15 cellular contexts compared by ENCODE assay signal in the genomic region with DNA sequence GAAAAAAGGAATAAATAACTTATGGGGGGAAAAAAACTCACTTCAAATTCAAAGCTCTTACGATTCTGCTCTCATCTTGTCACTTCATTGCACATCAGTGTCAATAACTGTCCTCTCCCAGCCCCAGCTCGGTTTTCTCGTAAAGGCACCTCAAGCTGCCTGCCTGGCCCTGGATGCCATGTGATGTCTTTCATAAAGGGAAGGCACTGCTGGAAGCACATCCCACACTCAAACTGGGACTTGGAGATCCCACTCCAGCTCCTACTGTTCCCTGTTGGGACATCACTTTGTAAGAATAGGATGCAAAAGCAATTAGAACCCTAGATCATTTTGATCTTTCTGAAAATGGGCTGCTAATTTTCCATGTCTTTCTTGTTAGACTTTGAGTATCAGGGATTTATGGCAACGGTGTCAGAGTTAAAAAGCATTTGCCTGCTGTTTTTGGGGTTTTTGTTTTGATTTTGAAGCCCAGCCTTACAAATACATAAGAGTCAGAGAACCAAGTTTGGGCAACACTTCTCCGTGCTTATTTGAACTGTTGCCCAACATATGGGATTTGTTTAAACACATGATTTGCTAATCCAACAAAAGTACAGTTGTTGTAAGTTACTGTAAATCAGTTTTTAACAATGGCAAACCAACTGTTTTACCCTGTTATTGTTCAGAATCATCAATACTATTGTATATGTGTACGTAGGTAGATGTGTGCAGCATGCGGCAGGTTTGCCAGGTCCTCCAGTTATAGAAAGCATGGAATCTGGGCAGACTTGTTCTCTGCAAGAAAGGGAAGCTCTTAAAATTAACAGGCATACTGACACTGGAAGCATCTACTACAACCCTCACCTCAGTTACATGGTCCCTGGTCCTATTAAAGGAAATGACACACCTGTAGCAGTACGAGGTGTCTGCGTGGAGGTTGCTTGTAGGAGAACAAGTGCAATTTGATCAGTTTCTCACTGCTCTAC. TPM values are rescaled to one million over a fixed set of nuclear protein-coding genes. Genes with fewer than 3 reads are reported as not detected.
A peak's percentile ranks its signal among the peaks of the same experiment; 100 is the strongest.
DNase-seq lines count a peak whose midpoint lies in the region; ATAC-seq and TF ChIP-seq lines count a peak whose summit lies in the region.
"Had no signal": no experiment of that assay in that cellular context is flagged by ENCODE, and none has a peak within 500 bp of the region (broad histone marks: within the 10 kb centered on the region; RNA-seq: fewer than 3 reads in every experiment).

No MANE protein-coding gene starts in this region.

- H3F3A ChIP-seq in MM.1S (ENCODE audit: insufficient read depth, low read length) = peaks cover 27% of the 10 kb centered on the region

- H2AFZ ChIP-seq in hepatocyte (no peak overlapping the region), MM.1S (ENCODE audit: low read length) (no peak overlapping the region)

- peak; percentile 56 for DNase-seq in AG04450 (ENCODE audit: low read depth, low spot score)
- DNase-seq in CD8-positive, alpha-beta T cell = no peak
- peak; percentile 24 for DNase-seq in astrocyte of the cerebellum (ENCODE audit: low read depth)
- DNase-seq in hepatocyte (ENCODE audit: low spot score) = no peak
- DNase-seq in T-helper 2 cell = no peak
- DNase-seq in midbrain (lab: John Stamatoyannopoulos, UW) = no peak
- no peak for DNase-seq in MM.1S
- DNase-seq in activated T-helper 1 cell treated with anti-CD3 and anti-CD28 coated beads, Interleukin-12 subunit alpha, Interleukin-12 subunit beta, Interleukin-2, Interleukin-4 antibody, amounts not matched to agents 30 ng/mL and 10 ng/mL and 1 ng/mL, durations not matched to agents 14 hours and 24 hours and 36 hours (ENCODE audit: low spot score) = no peak
- DNase-seq: activated gamma-delta T cell treated with Interleukin-2 at 50 U/mL for 16 hours, body of pancreas, mesendoderm, OCI-M1, WERI-Rb-1 had no signal

- TF ChIP-seq CTCF in AG04450 (IDR thresholded peaks at IDR 0.05; ENCODE audit: low read depth, low read length) = no peak
- TF ChIP-seq CTCF in CD8-positive, alpha-beta T cell (IDR thresholded peaks at IDR 0.05) = no peak
- TF ChIP-seq CTCF in astrocyte of the cerebellum (IDR thresholded peaks at IDR 0.05; ENCODE audit: low read depth, low read length, missing control alignments) = no peak
- TF ChIP-seq CTCF in hepatocyte (IDR thresholded peaks at IDR 0.05; ENCODE audit: poor library complexity) = no peak
- TF ChIP-seq CTCF in MM.1S (IDR thresholded peaks at IDR 0.05; ENCODE audit: low read length) = no peak

- peaks cover 36% of the 10 kb centered on the region for H3K4me1 Mint-ChIP-seq in CD8-positive, alpha-beta T cell (ENCODE audit: low read depth)
- H3K4me1 Mint-ChIP-seq in activated T-helper 1 cell treated with anti-CD3 and anti-CD28 coated beads, Interleukin-12 subunit alpha, Interleukin-12 subunit beta, Interleukin-2, Interleukin-4 antibody, amounts not matched to agents 30 ng/mL and 10 ng/mL and 1 ng/mL, durations not matched to agents 14 hours and 24 hours and 36 hours (ENCODE audit: low read depth) = peaks cover 18% of the 10 kb centered on the region

- peaks cover 60% of the 10 kb centered on the region for H3K36me3 Mint-ChIP-seq in CD8-positive, alpha-beta T cell
- H3K36me3 Mint-ChIP-seq in activated T-helper 1 cell treated with anti-CD3 and anti-CD28 coated beads, Interleukin-12 subunit alpha, Interleukin-12 subunit beta, Interleukin-2, Interleukin-4 antibody, amounts not matched to agents 30 ng/mL and 10 ng/mL and 1 ng/mL, durations not matched to agents 14 hours and 24 hours and 36 hours (ENCODE audit: low read depth) = peaks cover 35% of the 10 kb centered on the region

- peak overlapping the region; percentile 60 for H3K27ac Mint-ChIP-seq in CD8-positive, alpha-beta T cell
- no peak overlapping the region for H3K27ac Mint-ChIP-seq in activated T-helper 1 cell treated with anti-CD3 and anti-CD28 coated beads, Interleukin-12 subunit alpha, Interleukin-12 subunit beta, Interleukin-2, Interleukin-4 antibody, amounts not matched to agents 30 ng/mL and 10 ng/mL and 1 ng/mL, durations not matched to agents 14 hours and 24 hours and 36 hours
- H3K27ac Mint-ChIP-seq: stimulated activated effector memory CD8-positive, alpha-beta T cell treated with anti-CD3 and anti-CD28 coated beads, Interleukin-12 subunit alpha, Interleukin-12 subunit beta, amount 100 ng/mL, for 72 hours had no signal

- no peaks in the 10 kb centered on the region for H3K27me3 Mint-ChIP-seq in CD8-positive, alpha-beta T cell (ENCODE audit: low read depth)
- H3K27me3 Mint-ChIP-seq in activated T-helper 1 cell treated with anti-CD3 and anti-CD28 coated beads, Interleukin-12 subunit alpha, Interleukin-12 subunit beta, Interleukin-2, Interleukin-4 antibody, amounts not matched to agents 30 ng/mL and 10 ng/mL and 1 ng/mL, durations not matched to agents 14 hours and 24 hours and 36 hours (ENCODE audit: insufficient read depth) = no peaks in the 10 kb centered on the region

- H3K9me3 ChIP-seq in AG04450 (ENCODE audit: control insufficient read depth, insufficient read depth, low read length) (no peaks in the 10 kb centered on the region), hepatocyte (ENCODE audit: low read depth) (no peaks in the 10 kb centered on the region), MM.1S (replicated peaks; ENCODE audit: insufficient read depth, low read length) (no peaks in the 10 kb centered on the region)
- H3K9me3 ChIP-seq in CD8-positive, alpha-beta T cell (ENCODE audit: low read length) = no peaks in the 10 kb centered on the region
- H3K9me3 ChIP-seq: body of pancreas had no signal

- H3K9me3 Mint-ChIP-seq in CD8-positive, alpha-beta T cell = no peaks in the 10 kb centered on the region
- no peaks in the 10 kb centered on the region for H3K9me3 Mint-ChIP-seq in activated T-helper 1 cell treated with anti-CD3 and anti-CD28 coated beads, Interleukin-12 subunit alpha, Interleukin-12 subunit beta, Interleukin-2, Interleukin-4 antibody, amounts not matched to agents 30 ng/mL and 10 ng/mL and 1 ng/mL, durations not matched to agents 14 hours and 24 hours and 36 hours
- H3K9me3 Mint-ChIP-seq: CD14-positive monocyte; stimulated activated effector memory CD8-positive, alpha-beta T cell treated with anti-CD3 and anti-CD28 coated beads, Interleukin-12 subunit alpha, Interleukin-12 subunit beta, amount 100 ng/mL, for 72 hours had no signal

- peak overlapping the region; percentile 63 for H3K27ac ChIP-seq in AG04450 (ENCODE audit: low read depth, low read length)
- H3K27ac ChIP-seq in CD8-positive, alpha-beta T cell (ENCODE audit: low read depth, low read length) = no peak overlapping the region
- no peak overlapping the region for H3K27ac ChIP-seq in hepatocyte
- no peak overlapping the region for H3K27ac ChIP-seq in MM.1S (ENCODE audit: low read length)
- H3K27ac ChIP-seq: body of pancreas, WERI-Rb-1 had no signal

- H3K27me3 ChIP-seq in AG04450 (ENCODE audit: control insufficient read depth, insufficient read depth, low read length) (no peaks in the 10 kb centered on the region), hepatocyte (no peaks in the 10 kb centered on the region), MM.1S (replicated peaks; ENCODE audit: insufficient read depth, low read length) (no peaks in the 10 kb centered on the region)
- no peaks in the 10 kb centered on the region for H3K27me3 ChIP-seq in CD8-positive, alpha-beta T cell (ENCODE audit: insufficient read depth, low read length)
- H3K27me3 ChIP-seq: body of pancreas had no signal

- no peak overlapping the region for H3K4me3 Mint-ChIP-seq in CD8-positive, alpha-beta T cell
- no peak overlapping the region for H3K4me3 Mint-ChIP-seq in activated T-helper 1 cell treated with anti-CD3 and anti-CD28 coated beads, Interleukin-12 subunit alpha, Interleukin-12 subunit beta, Interleukin-2, Interleukin-4 antibody, amounts not matched to agents 30 ng/mL and 10 ng/mL and 1 ng/mL, durations not matched to agents 14 hours and 24 hours and 36 hours
- H3K4me3 Mint-ChIP-seq: CD14-positive monocyte; stimulated activated effector memory CD8-positive, alpha-beta T cell treated with anti-CD3 and anti-CD28 coated beads, Interleukin-12 subunit alpha, Interleukin-12 subunit beta, amount 100 ng/mL, for 72 hours had no signal

- H3K36me3 ChIP-seq in CD8-positive, alpha-beta T cell (ENCODE audit: insufficient read depth, low read length) = peaks cover 28% of the 10 kb centered on the region
- H3K36me3 ChIP-seq in hepatocyte (replicated peaks; ENCODE audit: insufficient read depth, low read depth) (no peaks in the 10 kb centered on the region), MM.1S (replicated peaks; ENCODE audit: insufficient read depth, low read length) (peaks cover 13% of the 10 kb centered on the region; the same call in 1 of the 2 replicates)

- in situ Hi-C loops in astrocyte of the cerebellum (cut with HindIII; ENCODE audit: low sequenced_read_pairs) = no loop called here

- H3K9me2 ChIP-seq in hepatocyte (replicated peaks; ENCODE audit: insufficient read depth) (no peaks in the 10 kb centered on the region), MM.1S (replicated peaks; ENCODE audit: insufficient read depth, low read length) (no peaks in the 10 kb centered on the region)

- POLR2A ChIA-PET in AG04450 (lab: Yijun Ruan, JAX) = interaction anchor here (0.9 to 1.5 kb wide), 3 partner anchors 12 to 234 kb away, joined by 4 to 7 read pairs (median 6); a partner anchor contains a TSS
- POLR2A ChIA-PET in CD8-positive, alpha-beta T cell (lab: Charles Lee) = interaction anchor here (0.6 to 1.7 kb wide), 2 partner anchors 44 to 71 kb away, joined by 3 read pairs; no protein-coding TSS in a partner anchor

- H3K4me3 ChIP-seq in AG04450 (ENCODE audit: low read depth, low read length) (no peak overlapping the region), astrocyte of the cerebellum (ENCODE audit: low read depth, low read length) (no peak overlapping the region), hepatocyte (no peak overlapping the region), MM.1S (ENCODE audit: low read length) (no peak overlapping the region)
- no peak overlapping the region for H3K4me3 ChIP-seq in CD8-positive, alpha-beta T cell (ENCODE audit: low read depth, low read length)
- H3K4me3 ChIP-seq: body of pancreas had no signal

- H4K20me1 ChIP-seq in hepatocyte (ENCODE audit: insufficient read depth, poor library complexity, severe bottlenecking) (peaks cover 33% of the 10 kb centered on the region), MM.1S (ENCODE audit: insufficient read depth, low read length) (no peaks in the 10 kb centered on the region)

- ATAC-seq in CD8-positive, alpha-beta T cell = no peak
- ATAC-seq: body of pancreas; stimulated activated effector memory CD8-positive, alpha-beta T cell treated with anti-CD3 and anti-CD28 coated beads, Interleukin-12 subunit alpha, Interleukin-12 subunit beta, amount 100 ng/mL, for 72 hours had no signal

- WGBS in hepatocyte (ENCODE audit: low lambda C conversion rate, missing lambda C conversion rate) = 58% methylated on average over 9 of the region's 9 CpGs

- H3K4me2 ChIP-seq in hepatocyte (peak overlapping the region; percentile 13), MM.1S (ENCODE audit: low read depth, low read length) (no peak overlapping the region)

- H3K79me2 ChIP-seq in hepatocyte (peaks cover 51% of the 10 kb centered on the region), MM.1S (ENCODE audit: low read length) (peaks cover 61% of the 10 kb centered on the region)

- no peak overlapping the region for H3K9ac ChIP-seq in MM.1S (ENCODE audit: low read length)

- peaks cover 26% of the 10 kb centered on the region for H3K4me1 ChIP-seq in CD8-positive, alpha-beta T cell (ENCODE audit: insufficient read depth, low read length)
- H3K4me1 ChIP-seq in hepatocyte (ENCODE audit: insufficient read depth) (peaks cover 29% of the 10 kb centered on the region), MM.1S (ENCODE audit: low read length) (peaks cover 18% of the 10 kb centered on the region)

- CTCF ChIA-PET in AG04450 (lab: Charles Lee) = interaction anchor here (0.5 to 3.9 kb wide), 7 partner anchors 12 to 118 kb away, joined by 3 to 35 read pairs (median 3); no protein-coding TSS in a partner anchor
- CTCF ChIA-PET in CD8-positive, alpha-beta T cell (lab: Charles Lee) = interaction anchor here (0.6 to 13.6 kb wide), 5 partner anchors 10 to 24 kb away, joined by 3 to 92 read pairs (median 8); a partner anchor contains a TSS

- intact Hi-C loops in CD8-positive, alpha-beta T cell (cut with DNase I, micrococcal nuclease) = no loop called here
- intact Hi-C loops in activated T-helper 1 cell treated with anti-CD3 and anti-CD28 coated beads, Interleukin-12 subunit alpha, Interleukin-12 subunit beta, Interleukin-2, Interleukin-4 antibody, amounts not matched to agents 30 ng/mL and 10 ng/mL and 1 ng/mL, durations not matched to agents 14 hours and 24 hours and 36 hours (cut with micrococcal nuclease) = no loop called here

RNA-seq across cellular contexts. Expression of a gene that starts 20.6 kb away (rescaled TPM):
- polyA plus RNA-seq in AG04450 (2011; rRNA removed) (9.9 and 10.1 TPM in 2 replicates), hepatocyte (13.8 and 15.0 TPM in 2 replicates)
- polyA minus RNA-seq in AG04450 (2011; rRNA and poly(A)+ RNA removed) = 12.4 and 20.5 TPM in 2 replicates
- 10 to 100 TPM; 47.5 to 48.8 TPM for total RNA-seq in CD8-positive, alpha-beta T cell
- 23.4 and 23.8 TPM in 2 replicates for total RNA-seq in hepatocyte
- 27.3 and 28.5 TPM in 2 replicates for total RNA-seq in activated T-helper 1 cell treated with anti-CD3 and anti-CD28 coated beads, Interleukin-12 subunit alpha, Interleukin-12 subunit beta, Interleukin-2, Interleukin-4 antibody, amounts not matched to agents 30 ng/mL and 10 ng/mL and 1 ng/mL, durations not matched to agents 14 hours and 24 hours and 36 hours

Comparison
In these comparisons a context has a peak if more than half of its experiments do, and no peak if none do; other contexts are left out.
1. DNase-seq: peak in AG04450 (single experiment) and astrocyte of the cerebellum (single experiment); none in CD8-positive, alpha-beta T cell (0 of 7), hepatocyte (single experiment), T-helper 2 cell (0 of 5), midbrain (single experiment), MM.1S (single experiment) and activated T-helper 1 cell treated with anti-CD3 and anti-CD28 coated beads, Interleukin-12 subunit alpha, Interleukin-12 subunit beta, Interleukin-2, Interleukin-4 antibody, amounts not matched to agents 30 ng/mL and 10 ng/mL and 1 ng/mL, durations not matched to agents 14 hours and 24 hours and 36 hours (single experiment).